10 cellular contexts compared by ENCODE assay signal in the genomic region with DNA sequence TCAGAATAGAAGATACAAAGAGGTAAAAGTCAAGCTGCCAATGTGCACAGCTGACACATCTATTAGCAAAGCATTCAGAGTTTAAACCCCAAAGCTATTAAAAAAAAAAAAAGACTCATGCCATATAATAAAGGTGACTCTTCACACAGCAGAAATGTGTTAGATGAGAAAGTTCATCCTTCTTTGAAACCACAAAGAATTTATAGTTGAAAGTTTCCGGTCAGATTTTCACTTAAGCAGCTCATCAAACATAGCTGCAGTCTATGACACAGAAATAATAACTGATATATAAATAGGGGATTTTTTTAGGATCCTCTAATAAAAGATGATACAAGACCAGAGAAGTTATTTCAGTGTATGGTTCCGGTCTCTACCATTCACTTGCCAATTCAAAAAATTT.
DNase-seq lines count a peak whose midpoint lies in the region; ATAC-seq, FAIRE-seq and TF ChIP-seq lines count a peak whose summit lies in the region.
"Had no signal": no experiment of that assay in that cellular context is flagged by ENCODE, and none has a peak within 500 bp of the region (broad histone marks: within the 10 kb centered on the region; RNA-seq: fewer than 3 reads in every experiment).

No MANE protein-coding gene starts in this region.

- no peaks in the 10 kb centered on the region for H3K27me3 ChIP-seq in esophagus muscularis mucosa
- no peaks in the 10 kb centered on the region for H3K27me3 ChIP-seq in stomach
- H3K27me3 ChIP-seq in aorta (ENCODE audit: control insufficient read depth in 1 of 2, insufficient read depth in 2 of 2, low read length in 1 of 2), result no peaks in the 10 kb centered on the region

- no peak for TF ChIP-seq POLR2A in esophagus muscularis mucosa (IDR thresholded peaks at IDR 0.05; ENCODE audit: low read depth)
- TF ChIP-seq POLR2A in stomach (IDR thresholded peaks at IDR 0.05), result no peak

- H3K9me3 ChIP-seq in esophagus muscularis mucosa (no peaks in the 10 kb centered on the region), stomach (no peaks in the 10 kb centered on the region), aorta (ENCODE audit: control insufficient read depth, low read length) (no peaks in the 10 kb centered on the region)

- TF ChIP-seq EP300 in esophagus muscularis mucosa (IDR thresholded peaks at IDR 0.05), result no peak
- TF ChIP-seq EP300 in stomach (IDR thresholded peaks at IDR 0.05), result no peak

- H3K4me1 ChIP-seq in esophagus muscularis mucosa, result peaks cover 56 to 99% (median 93%) of the 10 kb centered on the region in 4 donors
- H3K4me1 ChIP-seq in stomach, result peaks cover 44 to 87% (median 66%) of the 10 kb centered on the region in 4 donors
- peaks cover 0 to 30% of the 10 kb centered on the region in 2 donors for H3K4me1 ChIP-seq in aorta (ENCODE audit: control insufficient read depth in 1 of 2, insufficient read depth in 2 of 2, low read length in 2 of 2)

- H3K4me3 ChIP-seq in esophagus muscularis mucosa (no peak overlapping the region), stomach (no peak overlapping the region), aorta (ENCODE audit: low read length in 2 of 2) (no peak overlapping the region)

- TF ChIP-seq CTCF in esophagus muscularis mucosa (IDR thresholded peaks at IDR 0.05) (no peak), stomach (IDR thresholded peaks at IDR 0.05) (no peak)

- DNase-seq in RCC 7860 (ENCODE audit: low spot score) (peak; percentile 84), esophagus muscularis mucosa (ENCODE audit: extremely low spot score) (no peak), stomach (no peak), aorta (no peak)
- DNase-seq: GF-D8, NCI-H69 had no signal

- no peak for FAIRE-seq in RCC 7860 (lab: Jason Lieb, UNC)
- FAIRE-seq: TTC549 had no signal

- intact Hi-C loops in esophagus muscularis mucosa (cut with DNase I) (loop anchor here (5.0 kb wide), 2 partner anchors 61 to 76 kb away; partner anchors contain the start of gene WWTR1), stomach (cut with DNase I; ENCODE audit: low total_unique reads) (no loop called here), aorta (cut with DNase I) (loop anchor here (5.0 kb wide), 2 partner anchors 34 to 36 kb away; no protein-coding TSS in a partner anchor)

- peak overlapping the region; percentile 29 to 84 (median 57) for H3K27ac ChIP-seq in esophagus muscularis mucosa (replicated peaks in 1 of 4)
- peak overlapping the region in 4 of 5 donors; percentile 57 to 84 (median 66) for H3K27ac ChIP-seq in stomach
- H3K27ac ChIP-seq in aorta (ENCODE audit: low read depth in 1 of 2, low read length in 2 of 2), result no peak overlapping the region

- H3K36me3 ChIP-seq in esophagus muscularis mucosa, result no peaks in the 10 kb centered on the region
- no peaks in the 10 kb centered on the region for H3K36me3 ChIP-seq in stomach
- H3K36me3 ChIP-seq in aorta (ENCODE audit: control insufficient read depth in 1 of 2, insufficient read depth in 2 of 2, low read length in 1 of 2), result no peaks in the 10 kb centered on the region

- 40% methylated on average over 2 of the region's 2 CpGs for WGBS in esophagus muscularis mucosa
- 51 to 80% (median 71%) methylated on average over 2 of the region's 2 CpGs for WGBS in stomach, 5 donors
- WGBS in aorta, 2 donors, result 6 to 11% methylated on average over 2 of the region's 2 CpGs

- peak; percentile 27 for ATAC-seq in GM21529 (IDR thresholded peaks at IDR 0.05; ENCODE audit: unreplicated experiment)
- no peak for ATAC-seq in aorta (ENCODE audit: low FRiP score)
- no peak for ATAC-seq in HG03354 (IDR thresholded peaks at IDR 0.05; ENCODE audit: poor library complexity, severe bottlenecking, unreplicated experiment)
- ATAC-seq in GM18907 (IDR thresholded peaks at IDR 0.05; ENCODE audit: unreplicated experiment), result no peak

Comparison
In these comparisons a context has a peak if more than half of its experiments do, and no peak if none do; other contexts are left out.
1. H3K27ac ChIP-seq: peak in esophagus muscularis mucosa (4 of 4) and stomach (4 of 5); none in aorta (0 of 2).